ENCODE assay signal across 10 cellular contexts in the genomic region with DNA sequence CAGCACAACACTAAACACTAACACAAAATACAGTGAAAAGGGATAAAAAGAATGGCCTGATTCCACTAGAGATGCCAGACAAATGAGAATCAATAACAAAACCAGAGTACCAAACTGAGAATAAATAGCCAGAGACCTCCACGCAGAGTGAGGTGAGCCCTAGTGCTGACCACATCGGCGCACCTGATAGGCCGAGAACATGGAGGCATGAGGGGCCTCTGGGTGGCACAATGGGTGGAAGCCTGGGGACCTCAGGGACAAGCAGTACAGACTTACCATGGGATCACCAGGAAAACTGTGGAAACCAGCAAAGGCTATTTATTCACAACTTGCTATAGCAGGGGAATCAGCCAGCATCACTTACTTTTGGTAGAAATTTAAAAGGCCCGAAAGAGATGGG. TPM values are rescaled to one million over a fixed set of nuclear protein-coding genes. Genes with fewer than 3 reads are reported as not detected.
DNase-seq lines count a peak whose midpoint lies in the region; ATAC-seq and TF ChIP-seq lines count a peak whose summit lies in the region.
"Had no signal": no experiment of that assay in that cellular context is flagged by ENCODE, and none has a peak within 500 bp of the region (broad histone marks: within the 10 kb centered on the region; RNA-seq: fewer than 3 reads in every experiment).

No MANE protein-coding gene starts in this region.

- H3K79me2 ChIP-seq in neural progenitor cell (ENCODE audit: low read depth) = peaks cover 25% of the 10 kb centered on the region

- no peak for TF ChIP-seq POLR2A in esophagus squamous epithelium (IDR thresholded peaks at IDR 0.05)

- no peak overlapping the region for H2AFZ ChIP-seq in neural progenitor cell (replicated peaks)
- H2AFZ ChIP-seq: PC-9 had no signal

- H3K4me3 ChIP-seq in CD4-positive, alpha-beta memory T cell (ENCODE audit: low read length in 2 of 2) = no peak overlapping the region
- H3K4me3 ChIP-seq in neural progenitor cell = no peak overlapping the region
- no peak overlapping the region for H3K4me3 ChIP-seq in esophagus squamous epithelium

- CTCF ChIA-PET in CD4-positive, alpha-beta memory T cell (lab: Charles Lee; ENCODE audit: partially characterized antibody) = no interaction called here

- WGBS in esophagus squamous epithelium, 2 donors = 93 to 95% methylated on average over 5 of the region's 5 CpGs

- H3K36me3 Mint-ChIP-seq in CD4-positive, alpha-beta memory T cell = peaks cover 0 to 9% of the 10 kb centered on the region in 2 donors
- H3K36me3 Mint-ChIP-seq in HFFc6 (ENCODE audit: low read depth) (peaks cover 12% of the 10 kb centered on the region), brain (peaks cover 11% of the 10 kb centered on the region), neural progenitor cell (no peaks in the 10 kb centered on the region)

- H3K9me3 Mint-ChIP-seq in CD4-positive, alpha-beta memory T cell = no peaks in the 10 kb centered on the region
- H3K9me3 Mint-ChIP-seq in HFFc6 = no peaks in the 10 kb centered on the region
- peaks cover 0 to 4% (median 0%) of the 10 kb centered on the region in 5 experiments for H3K9me3 Mint-ChIP-seq in brain
- no peaks in the 10 kb centered on the region for H3K9me3 Mint-ChIP-seq in neural progenitor cell

- no peaks in the 10 kb centered on the region for H3K27me3 Mint-ChIP-seq in CD4-positive, alpha-beta memory T cell
- H3K27me3 Mint-ChIP-seq in HFFc6 (ENCODE audit: insufficient read depth) (peaks cover 20% of the 10 kb centered on the region), brain (peaks cover 4% of the 10 kb centered on the region), neural progenitor cell (ENCODE audit: insufficient read depth, low read depth) (peaks cover 2% of the 10 kb centered on the region)

- H3K4me2 ChIP-seq in neural progenitor cell = no peak overlapping the region

- peaks cover 34% of the 10 kb centered on the region for H3K4me1 ChIP-seq in CD4-positive, alpha-beta memory T cell (ENCODE audit: insufficient read depth, low read length)
- H3K4me1 ChIP-seq in neural progenitor cell (peaks cover 8% of the 10 kb centered on the region), esophagus squamous epithelium (peaks cover 8 to 44% (median 19%) of the 10 kb centered on the region in 3 donors)

- peaks cover 23 to 41% (median 30%) of the 10 kb centered on the region in 4 donors for H3K4me1 Mint-ChIP-seq in CD4-positive, alpha-beta memory T cell
- H3K4me1 Mint-ChIP-seq in HFFc6 (ENCODE audit: low read depth) (peaks cover 40% of the 10 kb centered on the region), brain (peaks cover 59% of the 10 kb centered on the region), neural progenitor cell (peaks cover 24% of the 10 kb centered on the region)

- DNase-seq in CD4-positive, alpha-beta memory T cell = no peak
- DNase-seq in HFFc6 (no peak), neural progenitor cell (ENCODE audit: low spot score) (no peak), NCI-H2227 treated with DMSO at 0.1 percent for 48 hours (lab: John Stamatoyannopoulos, UW) (no peak), esophagus squamous epithelium (lab: John Stamatoyannopoulos, UW) (no peak)
- DNase-seq: activated CD4-positive, alpha-beta T cell treated with anti-CD3 and anti-CD28 coated beads, Interleukin-2, amount 50 U/mL, for 48 hours; NCI-H345; PC-9 had no signal

- no peaks in the 10 kb centered on the region for H3K36me3 ChIP-seq in CD4-positive, alpha-beta memory T cell (ENCODE audit: insufficient read depth, low read length)
- H3K36me3 ChIP-seq in neural progenitor cell (no peaks in the 10 kb centered on the region), esophagus squamous epithelium (no peaks in the 10 kb centered on the region)

- peak overlapping the region in 6 of 7 donors; percentile 3 to 97 (median 65) for H3K27ac Mint-ChIP-seq in CD4-positive, alpha-beta memory T cell
- peak overlapping the region; percentile 99; the same call in 1 of the 2 replicates for H3K27ac Mint-ChIP-seq in HFFc6
- peak overlapping the region; percentile 6 to 100 (median 100) for H3K27ac Mint-ChIP-seq in brain
- no peak overlapping the region for H3K27ac Mint-ChIP-seq in neural progenitor cell

- H4K20me1 ChIP-seq in neural progenitor cell (ENCODE audit: low read depth) = peaks cover 11% of the 10 kb centered on the region

- no peak for TF ChIP-seq CTCF in HFFc6 (IDR thresholded peaks at IDR 0.05)
- TF ChIP-seq CTCF in brain (conservative IDR thresholded peaks at IDR 0.05) = no peak
- no peak for TF ChIP-seq CTCF in neural progenitor cell (IDR thresholded peaks at IDR 0.05)
- TF ChIP-seq CTCF in esophagus squamous epithelium (IDR thresholded peaks at IDR 0.05) = no peak

- no peak overlapping the region for H3K27ac ChIP-seq in CD4-positive, alpha-beta memory T cell (ENCODE audit: low read depth, low read length)
- H3K27ac ChIP-seq in neural progenitor cell (no peak overlapping the region), esophagus squamous epithelium (no peak overlapping the region)
- H3K27ac ChIP-seq: PC-9 had no signal

- no peaks in the 10 kb centered on the region for H3K27me3 ChIP-seq in CD4-positive, alpha-beta memory T cell (ENCODE audit: insufficient read depth, low read length)
- no peaks in the 10 kb centered on the region for H3K27me3 ChIP-seq in neural progenitor cell
- H3K27me3 ChIP-seq in esophagus squamous epithelium = no peaks in the 10 kb centered on the region

- POLR2A ChIA-PET in CD4-positive, alpha-beta memory T cell (lab: Charles Lee; ENCODE audit: partially characterized antibody) = no interaction called here

- intact Hi-C loops in CD4-positive, alpha-beta memory T cell (cut with micrococcal nuclease) = loop anchor here (5.0 to 10.0 kb wide), 4 partner anchors 211 to 436 kb away; a partner anchor contains a TSS
- intact Hi-C loops in esophagus squamous epithelium (cut with DNase I) = no loop called here

- peak overlapping the region; percentile 41 to 92 (median 84) for H3K4me3 Mint-ChIP-seq in CD4-positive, alpha-beta memory T cell
- H3K4me3 Mint-ChIP-seq in HFFc6 (peak overlapping the region; percentile 96), brain (peak overlapping the region; percentile 92 to 99 (median 98)), neural progenitor cell (peak overlapping the region; percentile 97)

- ATAC-seq in HG02885 (IDR thresholded peaks at IDR 0.05; ENCODE audit: poor library complexity, unreplicated experiment) = no peak

- peaks cover 10% of the 10 kb centered on the region for H3F3A ChIP-seq in neural progenitor cell (ENCODE audit: low read depth)

- H3K9ac ChIP-seq in neural progenitor cell = no peak overlapping the region

- no peaks in the 10 kb centered on the region for H3K9me3 ChIP-seq in CD4-positive, alpha-beta memory T cell (ENCODE audit: control insufficient read depth in 1 of 2, low read length in 2 of 2)
- H3K9me3 ChIP-seq in neural progenitor cell (ENCODE audit: low read depth) (no peaks in the 10 kb centered on the region), esophagus squamous epithelium (no peaks in the 10 kb centered on the region)

RNA-seq across cellular contexts. Expression of a gene that starts 1.8 kb away (rescaled TPM):
- 10 to 100 TPM; 45.3 to 48.2 TPM for total RNA-seq in CD4-positive, alpha-beta memory T cell
- 10 to 100 TPM; 21.1 to 23.5 TPM for polyA plus RNA-seq in CD4-positive, alpha-beta memory T cell
- 10 to 100 TPM; 18.0 to 20.8 (median 18.6) TPM for total RNA-seq in HFFc6 (2021; fragmentation: NEBNext Ultra II Directional; extraction: Animal tissue kit (Norgen Biotek cat#: 25700))
- 8.0 TPM for polyA plus RNA-seq in brain (ENCODE audit: insufficient read depth, low read depth, low replicate concordance)
- total RNA-seq in neural progenitor cell (ENCODE audit: low replicate concordance) = 7.0 and 9.3 TPM in 2 replicates
- 10 to 100 TPM in 1 of 4 donors, 1 to 10 TPM in 3; 2.8 to 18.5 (median 6.8) TPM for total RNA-seq in esophagus squamous epithelium

RNA-seq across cellular contexts. Expression of a gene that starts 59.6 kb away (rescaled TPM):
- not detected for total RNA-seq in CD4-positive, alpha-beta memory T cell
- not detected for polyA plus RNA-seq in CD4-positive, alpha-beta memory T cell
- under 1 TPM in 5 of 6 experiments, not detected in 1; 0.08 to 0.62 (median 0.46) TPM for total RNA-seq in HFFc6 (2021; fragmentation: NEBNext Ultra II Directional; extraction: Animal tissue kit (Norgen Biotek cat#: 25700))
- 23.7 TPM for polyA plus RNA-seq in brain (ENCODE audit: insufficient read depth, low read depth, low replicate concordance)
- 1.4 and 2.7 TPM in 2 replicates for total RNA-seq in neural progenitor cell (ENCODE audit: low replicate concordance)
- total RNA-seq in esophagus squamous epithelium = under 1 TPM; 0.04 to 0.19 (median 0.11) TPM
- total RNA-seq: PC-9 had no signal
